ENCODE assay signal across 1 cellular context in genomic region chr1:156741613-156741983, GRCh38.
TF ChIP-seq lines count a peak whose summit lies in the region.

No MANE protein-coding gene starts in this region.

TF ChIP-seq in H1, 55 proteins besides CTCF, POLR2A, EP300 and RAD21:
- TF ChIP-seq CHD7 (IDR thresholded peaks at IDR 0.05; ENCODE audit: insufficient replicate concordance, low read length) (no peak), CHD1 (IDR thresholded peaks at IDR 0.05; ENCODE audit: low read depth, low read length) (no peak), JUND (IDR thresholded peaks at IDR 0.05; ENCODE audit: low read length) (no peak), MAFK (IDR thresholded peaks at IDR 0.05; ENCODE audit: low read depth, low read length) (no peak), GTF2F1 (IDR thresholded peaks at IDR 0.05; ENCODE audit: borderline replicate concordance, low read depth, low read length) (no peak), ASH2L (IDR thresholded peaks at IDR 0.05; ENCODE audit: low read length) (no peak), MAX (IDR thresholded peaks at IDR 0.05) (no peak), KDM4A (IDR thresholded peaks at IDR 0.05; ENCODE audit: low read depth, low read length, severe bottlenecking) (no peak), KDM5A (IDR thresholded peaks at IDR 0.05; ENCODE audit: low read length) (no peak), BCL11A (IDR thresholded peaks at IDR 0.05; ENCODE audit: low read depth in 2 of 2, low read length in 2 of 2) (no peak), PHF8 (conservative IDR thresholded peaks at IDR 0.05; ENCODE audit: low read depth, low read length) (no peak), CEBPB (IDR thresholded peaks at IDR 0.05; ENCODE audit: low read depth, low read length) (no peak), SP2 (IDR thresholded peaks at IDR 0.05; ENCODE audit: low read length) (no peak), USF2 (IDR thresholded peaks at IDR 0.05; ENCODE audit: low read length) (no peak), RNF2 (IDR thresholded peaks at IDR 0.05; ENCODE audit: borderline replicate concordance, low read depth, low read length, missing control alignments, poor library complexity, severe bottlenecking) (no peak), CREB1 (IDR thresholded peaks at IDR 0.05) (no peak)
